ENCODE assay signal across 8 cellular contexts in the genomic region with DNA sequence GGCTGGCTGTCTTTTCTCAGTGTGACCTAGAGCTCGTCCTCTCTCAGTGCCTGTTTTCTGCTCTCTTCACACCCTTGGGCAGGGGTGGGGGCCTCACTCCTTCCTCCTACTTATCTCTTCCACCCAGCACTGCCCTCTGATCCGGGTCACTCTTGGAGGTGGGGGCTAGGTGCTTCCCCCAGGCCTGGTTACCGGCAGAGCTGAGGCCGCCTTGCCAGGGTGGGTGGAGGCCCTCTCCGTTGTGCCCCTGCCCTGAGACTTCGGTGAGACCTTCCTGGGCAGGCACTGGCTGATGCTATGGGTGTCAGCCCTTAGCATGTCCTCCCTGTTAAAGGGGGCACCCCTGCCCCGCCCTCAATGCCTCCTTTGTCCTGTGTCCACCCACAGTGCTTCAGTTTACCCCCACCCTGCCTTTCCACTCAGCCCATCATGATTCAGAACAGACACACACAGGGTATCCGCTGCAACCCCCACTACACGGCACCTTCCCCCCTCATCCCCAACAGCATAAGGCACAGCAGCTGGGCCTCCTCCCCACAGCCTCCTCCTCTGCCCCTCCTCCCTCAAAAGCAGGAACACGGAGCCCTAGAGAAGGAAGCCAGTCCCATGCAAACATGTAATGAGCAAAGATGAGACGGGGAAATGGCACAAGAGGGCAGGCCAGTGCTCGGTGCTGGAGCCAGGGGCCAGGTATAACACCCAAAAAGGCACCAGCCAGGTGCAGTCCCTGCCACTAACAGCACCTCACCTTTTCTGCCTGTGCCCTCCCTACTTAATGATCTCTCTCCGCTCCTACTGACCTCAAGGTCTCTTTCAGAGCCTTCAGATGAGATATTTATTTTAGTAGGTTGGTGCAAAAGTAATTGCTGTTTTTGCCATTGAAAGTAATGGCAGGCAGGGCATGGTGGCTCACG. TPM values are rescaled to one million over a fixed set of nuclear protein-coding genes. Genes with fewer than 3 reads are reported as not detected.
A peak's percentile ranks its signal among the peaks of the same experiment; 100 is the strongest.
DNase-seq lines count a peak whose midpoint lies in the region; ATAC-seq and TF ChIP-seq lines count a peak whose summit lies in the region.
"Had no signal": no experiment of that assay in that cellular context is flagged by ENCODE, and none has a peak within 500 bp of the region (broad histone marks: within the 10 kb centered on the region; RNA-seq: fewer than 3 reads in every experiment).

No MANE protein-coding gene starts in this region.

- peak; percentile 16 for ATAC-seq in omental fat pad (ENCODE audit: low FRiP score)
- no peak for ATAC-seq in HG03432 (IDR thresholded peaks at IDR 0.05; ENCODE audit: unreplicated experiment)

- DNase-seq in KBM-7 (peak; percentile 72), RPMI8226 (peak; percentile 40), omental fat pad (ENCODE audit: low spot score) (no peak), NCI-H446 treated with DMSO at 0.1 percent for 48 hours (lab: John Stamatoyannopoulos, UW) (no peak), NCI-H2081 (lab: John Stamatoyannopoulos, UW) (no peak)
- DNase-seq: sigmoid colon, T-helper 1 cell had no signal

- in situ Hi-C loops in KBM-7 (cut with MboI; ENCODE audit: low pct_unique_long_range_greater_than_20kb, low sequenced_read_pairs), result no loop called here

- no peak for TF ChIP-seq CTCF in omental fat pad (IDR thresholded peaks at IDR 0.05)

RNA-seq across cellular contexts. Expression of gene ZGLP1, which starts 9.8 kb away (rescaled TPM):
- total RNA-seq in omental fat pad, result 1 to 10 TPM in 1 of 4 donors, under 1 TPM in 3; 0.19 to 2.4 (median 0.94) TPM

RNA-seq across cellular contexts. Expression of gene ICAM5, which starts 10.1 kb away (rescaled TPM):
- 1 to 10 TPM in 1 of 4 donors, under 1 TPM in 3; 0.31 to 1.1 (median 0.53) TPM for total RNA-seq in omental fat pad

RNA-seq across cellular contexts. Expression of gene ICAM4, which starts 13.0 kb away (rescaled TPM):
- 1 to 10 TPM in 3 of 4 donors, under 1 TPM in 1; 0.82 to 7.5 (median 2.0) TPM for total RNA-seq in omental fat pad
- total RNA-seq: sigmoid colon had no signal

RNA-seq across cellular contexts. Expression of gene FDX2, which starts 16.0 kb away (rescaled TPM):
- total RNA-seq in omental fat pad, result 10 to 100 TPM in 3 of 4 donors, 1 to 10 TPM in 1; 9.0 to 26.2 (median 17.8) TPM

RNA-seq across cellular contexts. Expression of gene ICAM1, which starts 28.9 kb away (rescaled TPM):
- 100 to 1,000 TPM in 2 of 4 donors, 10 to 100 TPM in 2; 20.7 to 286 (median 81.0) TPM for total RNA-seq in omental fat pad

Comparison
In these comparisons a context has a peak if more than half of its experiments do, and no peak if none do; other contexts are left out.
1. DNase-seq: peak in KBM-7 (single experiment) and RPMI8226 (single experiment); none in omental fat pad (single experiment), NCI-H446 treated with DMSO at 0.1 percent for 48 hours (single experiment) and NCI-H2081 (0 of 2).